Comparison of ENCODE assay signal across 15 cellular contexts in genomic region chr17:29089601-29090044, GRCh38. TPM values are rescaled to one million over a fixed set of nuclear protein-coding genes. Genes with fewer than 3 reads are reported as not detected.
DNase-seq lines count a peak whose midpoint lies in the region; ATAC-seq and TF ChIP-seq lines count a peak whose summit lies in the region.
"Had no signal": no experiment of that assay in that cellular context is flagged by ENCODE, and none has a peak within 500 bp of the region (broad histone marks: within the 10 kb centered on the region; RNA-seq: fewer than 3 reads in every experiment).

No MANE protein-coding gene starts in this region.

- H3K4me1 ChIP-seq in lower lobe of right lung = no peaks in the 10 kb centered on the region
- H3K4me1 ChIP-seq: SJSA1, tibial nerve had no signal

- no peak for DNase-seq in activated naive CD4-positive, alpha-beta T cell treated with anti-CD3 and anti-CD28 coated beads, Interleukin-2, amount 10 ng/mL, durations not matched to agents 7 days and 5 days
- no peak for DNase-seq in activated naive CD4-positive, alpha-beta T cell (lab: John Stamatoyannopoulos, UW)
- DNase-seq in left kidney (ENCODE audit: low read depth, low spot score) = peak; percentile 83
- DNase-seq in superior temporal gyrus (ENCODE audit: extremely low spot score) = peak; percentile 72
- DNase-seq in lower lobe of right lung = no peak
- no peak for DNase-seq in Kasumi-1 (lab: John Stamatoyannopoulos, UW)
- DNase-seq: activated naive CD4-positive, alpha-beta T cell treated with anti-CD3 and anti-CD28 coated beads, Interleukin-2, amount 50 U/mL, for 16 hours; NCI-H146 had no signal

- no peak overlapping the region for H3K4me3 Mint-ChIP-seq in activated naive CD4-positive, alpha-beta T cell treated with anti-CD3 and anti-CD28 coated beads, Interleukin-2, amount 10 ng/mL, durations not matched to agents 7 days and 5 days
- H3K4me3 Mint-ChIP-seq: central memory CD8-positive, alpha-beta T cell had no signal

- no peaks in the 10 kb centered on the region for H3K4me1 Mint-ChIP-seq in activated naive CD4-positive, alpha-beta T cell treated with anti-CD3 and anti-CD28 coated beads, Interleukin-2, amount 10 ng/mL, durations not matched to agents 7 days and 5 days
- H3K4me1 Mint-ChIP-seq: central memory CD8-positive, alpha-beta T cell had no signal

- no peaks in the 10 kb centered on the region for H3K9me3 Mint-ChIP-seq in activated naive CD4-positive, alpha-beta T cell treated with anti-CD3 and anti-CD28 coated beads, Interleukin-2, amount 10 ng/mL, durations not matched to agents 7 days and 5 days
- H3K9me3 Mint-ChIP-seq: central memory CD8-positive, alpha-beta T cell had no signal

- peak overlapping the region; percentile 70 for H3K27ac Mint-ChIP-seq in activated naive CD4-positive, alpha-beta T cell treated with anti-CD3 and anti-CD28 coated beads, Interleukin-2, amount 10 ng/mL, durations not matched to agents 7 days and 5 days

- no peak for TF ChIP-seq CTCF in lower lobe of right lung (IDR thresholded peaks at IDR 0.05)

- H3K27me3 Mint-ChIP-seq in activated naive CD4-positive, alpha-beta T cell treated with anti-CD3 and anti-CD28 coated beads, Interleukin-2, amount 10 ng/mL, durations not matched to agents 7 days and 5 days = no peaks in the 10 kb centered on the region
- H3K27me3 Mint-ChIP-seq: central memory CD8-positive, alpha-beta T cell had no signal

- H3K27me3 ChIP-seq in lower lobe of right lung (ENCODE audit: low read depth) = no peaks in the 10 kb centered on the region
- H3K27me3 ChIP-seq: hepatocyte, SJSA1, tibial nerve had no signal

- H3K36me3 ChIP-seq in lower lobe of right lung = peaks cover 98% of the 10 kb centered on the region

- H3K9me3 ChIP-seq in lower lobe of right lung = no peaks in the 10 kb centered on the region
- H3K9me3 ChIP-seq: SJSA1, tibial nerve had no signal

- CTCF ChIA-PET in activated naive CD4-positive, alpha-beta T cell treated with anti-CD3 and anti-CD28 coated beads, Interleukin-2, amount 10 ng/mL, durations not matched to agents 7 days and 5 days (lab: Charles Lee) = interaction anchor here (1.2 kb wide), 1 partner anchor 17 kb away, joined by 4 read pairs; no protein-coding TSS in a partner anchor

- peaks cover 29% of the 10 kb centered on the region for H3K36me3 Mint-ChIP-seq in activated naive CD4-positive, alpha-beta T cell treated with anti-CD3 and anti-CD28 coated beads, Interleukin-2, amount 10 ng/mL, durations not matched to agents 7 days and 5 days

- ATAC-seq in lower lobe of right lung = no peak
- ATAC-seq in HG03469 (IDR thresholded peaks at IDR 0.05; ENCODE audit: unreplicated experiment) = no peak

- intact Hi-C loops in lower lobe of right lung (cut with DNase I) = no loop called here

- H3K27ac ChIP-seq in angular gyrus (ENCODE audit: low read depth, low read length) = peak overlapping the region; percentile 64
- H3K27ac ChIP-seq in lower lobe of right lung = no peak overlapping the region
- H3K27ac ChIP-seq: hepatocyte, SJSA1, tibial nerve had no signal

- H3K4me3 ChIP-seq in lower lobe of right lung = no peak overlapping the region
- H3K4me3 ChIP-seq: hepatocyte, lung, SJSA1, tibial nerve had no signal

RNA-seq across cellular contexts. Expression of gene PIPOX, which starts 46.7 kb away (rescaled TPM):
- total RNA-seq in lower lobe of right lung = 1.3 TPM

Comparison
In these comparisons a context has a peak if more than half of its experiments do, and no peak if none do; other contexts are left out.
1. DNase-seq: peak in left kidney (single experiment) and superior temporal gyrus (single experiment); none in activated naive CD4-positive, alpha-beta T cell treated with anti-CD3 and anti-CD28 coated beads, Interleukin-2, amount 10 ng/mL, durations not matched to agents 7 days and 5 days (single experiment), activated naive CD4-positive, alpha-beta T cell (0 of 4), lower lobe of right lung (single experiment) and Kasumi-1 (0 of 2).